ENCODE assay signal across 1 cellular context in genomic region chr6:95548188-95548837, GRCh38.
A peak's percentile ranks its signal among the peaks of the same experiment; 100 is the strongest.
TF ChIP-seq lines count a peak whose summit lies in the region.

No MANE protein-coding gene starts in this region.

TF ChIP-seq in neural cell, 6 proteins besides CTCF, POLR2A, EP300 and RAD21 (continued from another document):
- no peak for TF ChIP-seq SMC3 (conservative IDR thresholded peaks at IDR 0.05; ENCODE audit: poor library complexity)
- TF ChIP-seq MXI1 (conservative IDR thresholded peaks at IDR 0.05; ENCODE audit: poor library complexity, severe bottlenecking) = no peak
- TF ChIP-seq POLR2AphosphoS5 (IDR thresholded peaks at IDR 0.05) = peak; percentile 88
- TF ChIP-seq EZH2 (IDR thresholded peaks at IDR 0.05; ENCODE audit: borderline replicate concordance, insufficient read depth, low read length, poor library complexity, severe bottlenecking) = no peak
- TF ChIP-seq TAF1 (IDR thresholded peaks at IDR 0.05; ENCODE audit: low read depth) = no peak
TF ChIP-seq in neural cell: peak in this region for 2.
